Comparison of ENCODE assay signal across 27 cellular contexts in the genomic region with DNA sequence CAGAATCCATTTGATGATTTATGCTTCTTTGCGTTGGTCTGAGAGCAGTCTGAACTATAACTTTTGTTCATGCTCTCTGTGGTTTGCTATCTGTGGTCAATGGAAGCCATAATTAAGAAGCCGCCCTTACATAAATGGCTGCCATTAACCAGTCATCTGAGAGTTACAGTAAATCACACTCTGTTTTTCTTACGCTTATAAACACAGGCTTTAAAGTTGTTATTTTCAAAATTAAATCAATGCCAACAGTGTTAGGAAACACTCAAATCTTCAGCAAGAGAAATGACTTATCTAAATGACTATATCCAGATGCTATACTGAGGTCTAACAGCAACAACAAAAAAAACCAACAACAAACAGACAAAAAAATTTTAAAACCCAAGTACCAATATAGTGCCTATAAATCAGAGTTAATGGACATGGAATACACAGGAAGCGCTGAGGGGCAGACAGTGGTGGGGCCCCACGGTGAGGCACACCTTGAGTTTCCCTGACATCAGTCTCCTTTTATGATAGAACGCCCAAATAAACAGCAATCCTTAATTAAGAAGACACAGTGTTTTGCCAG.
"Had no signal": no experiment of that assay in that cellular context is flagged by ENCODE, and none has a peak within 500 bp of the region (broad histone marks: within the 10 kb centered on the region; RNA-seq: fewer than 3 reads in every experiment).

No MANE protein-coding gene starts in this region.

- ATAC-seq: activated CD8-positive, alpha-beta memory T cell treated with anti-CD3 and anti-CD28 coated beads, Interleukin-2, amount 10 ng/mL, durations not matched to agents 7 days and 5 days; activated naive CD8-positive, alpha-beta T cell treated with anti-CD3 and anti-CD28 coated beads, Interleukin-2, amount 50 U/mL, for 24 hours; body of pancreas; Panc1 had no signal

- DNase-seq: activated CD4-positive, alpha-beta memory T cell treated with anti-CD3 and anti-CD28 coated beads, Interleukin-2, amount 10 ng/mL, durations not matched to agents 7 days and 5 days; activated CD4-positive, alpha-beta T cell treated with anti-CD3 and anti-CD28 coated beads for 1 hour; activated CD4-positive, alpha-beta T cell treated with anti-CD3 and anti-CD28 coated beads for 48 hours; activated CD4-positive, CD25-positive, alpha-beta regulatory T cell; activated CD8-positive, alpha-beta memory T cell treated with anti-CD3 and anti-CD28 coated beads for 24 hours; activated CD8-positive, alpha-beta memory T cell treated with anti-CD3 and anti-CD28 coated beads, Interleukin-2, amount 10 ng/mL, durations not matched to agents 7 days and 5 days; activated CD8-positive, alpha-beta memory T cell treated with anti-CD3 and anti-CD28 coated beads, Interleukin-2, amount 50 U/mL, for 48 hours; activated effector memory CD4-positive, alpha-beta T cell treated with Interleukin-2 at 50 U/mL for 16 hours; activated naive CD4-positive, alpha-beta T cell treated with anti-CD3 and anti-CD28 coated beads, Interleukin-2, amount 10 ng/mL, durations not matched to agents 7 days and 5 days; activated naive CD8-positive, alpha-beta T cell treated with anti-CD3 and anti-CD28 coated beads, Interleukin-2, amount 50 U/mL, for 24 hours; activated T-cell treated with anti-CD3 and anti-CD28 coated beads, Interleukin-2, amount 50 U/mL, for 48 hours; amniotic stem cell; body of pancreas; NCI-H1092 treated with DMSO at 0.1 percent for 48 hours; NCI-H146; NCI-H187; NCI-H2029 treated with DMSO at 0.1 percent for 48 hours; NCI-H2107; NCI-H2171; NCI-H510A treated with DMSO at 0.1 percent for 48 hours; NCI-H526 treated with DMSO at 0.1 percent for 48 hours; RPMI8226; SHP77 treated with DMSO at 0.1 percent for 48 hours; SW 1271; T1000; WERI-Rb-1 had no signal
